Comparison of ENCODE assay signal across 27 cellular contexts in the genomic region with DNA sequence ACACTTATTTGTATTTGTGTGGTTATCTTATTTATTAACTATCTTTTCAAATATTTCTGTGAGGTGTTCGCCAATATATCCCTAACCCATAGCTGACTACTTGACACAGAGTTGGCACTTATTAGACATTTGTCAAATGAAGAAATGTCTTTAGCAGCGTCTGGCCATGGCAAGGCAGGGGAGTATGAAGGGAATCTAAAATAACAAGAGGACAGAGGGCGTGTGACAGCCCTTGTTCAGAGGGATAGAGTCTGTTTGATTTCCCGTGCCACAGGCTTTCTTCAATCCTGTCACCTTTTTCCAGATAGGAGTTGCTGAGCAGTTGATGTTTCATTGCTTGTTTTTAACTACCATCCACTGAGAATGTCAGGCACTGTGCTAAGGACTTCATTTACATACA. TPM values are rescaled to one million over a fixed set of nuclear protein-coding genes. Genes with fewer than 3 reads are reported as not detected.
DNase-seq lines count a peak whose midpoint lies in the region; ATAC-seq, FAIRE-seq and TF ChIP-seq lines count a peak whose summit lies in the region.
"Had no signal": no experiment of that assay in that cellular context is flagged by ENCODE, and none has a peak within 500 bp of the region (broad histone marks: within the 10 kb centered on the region; RNA-seq: fewer than 3 reads in every experiment).

No MANE protein-coding gene starts in this region.

- H3K14ac ChIP-seq in H1 (ENCODE audit: insufficient read length), result no peak overlapping the region

- intact Hi-C loops in heart right ventricle (cut with DNase I), result no loop called here
- intact Hi-C loops in esophagus squamous epithelium (cut with DNase I), result no loop called here

- no peak overlapping the region for H2AK5ac ChIP-seq in H1 (ENCODE audit: low read depth, low read length)

- H2BK5ac ChIP-seq in H1 (ENCODE audit: low read depth, low read length), result no peak overlapping the region

- peaks cover 1% of the 10 kb centered on the region; the same call in 1 of the 3 replicates for H3K36me3 Mint-ChIP-seq in GM23338 (ENCODE audit: low read depth)

- no peaks in the 10 kb centered on the region; the same call in 1 of the 2 replicates for H3K79me1 ChIP-seq in H1 (ENCODE audit: low read depth, low read length)

- WGBS in H1 (ENCODE audit: extremely low coverage in 1 of 2, insufficient coverage in 1 of 2, insufficient read length in 1 of 2, insufficient replicate concordance in 2 of 2, low coverage in 1 of 2, low lambda C conversion rate in 2 of 2, missing lambda C conversion rate in 1 of 2), 2 experiments, result 84% methylated on average over 4 of the region's 4 CpGs; no CpG with 5 or more reads in 1 of the 2 experiments
- 53 to 55% methylated on average over 4 of the region's 4 CpGs for WGBS in heart right ventricle, 2 donors
- WGBS in esophagus squamous epithelium, 2 donors, result 83 to 88% methylated on average over 4 of the region's 4 CpGs

- peak overlapping the region; percentile 15; the same call in 1 of the 2 replicates for H3K4me2 ChIP-seq in GM23338
- H3K4me2 ChIP-seq in H1 (ENCODE audit: insufficient read depth in 1 of 2, low read depth in 2 of 2, low read length in 2 of 2), result no peak overlapping the region
- H3K4me2 ChIP-seq in keratinocyte (ENCODE audit: control insufficient read depth, extremely low read depth, insufficient read depth, low read depth, low read length), result no peak overlapping the region
- H3K4me2 ChIP-seq: A549, KMS-11 had no signal

- H3K4me3 ChIP-seq in GM23338, result no peak overlapping the region
- H3K4me3 ChIP-seq in H1 (ENCODE audit: extremely low read depth in 1 of 4, insufficient read depth in 2 of 4, low read depth in 3 of 4, low read length in 4 of 4), result no peak overlapping the region
- no peak overlapping the region for H3K4me3 ChIP-seq in heart right ventricle
- no peak overlapping the region for H3K4me3 ChIP-seq in keratinocyte (ENCODE audit: control insufficient read depth in 2 of 3, extremely low read depth in 1 of 3, insufficient read depth in 2 of 3, low read depth in 1 of 3, low read length in 3 of 3)
- H3K4me3 ChIP-seq in esophagus squamous epithelium, result no peak overlapping the region
- H3K4me3 ChIP-seq: A549 had no signal

- H3K9ac ChIP-seq in H1 (replicated peaks in 1 of 4; ENCODE audit: extremely low read depth in 1 of 4, low read depth in 3 of 4, low read length in 3 of 4) (peak overlapping the region in 1 of 4 experiments; percentile 21; a peak in 1 of 7 replicates), keratinocyte (ENCODE audit: control insufficient read depth, extremely low read depth, insufficient read depth, low read length) (no peak overlapping the region)
- H3K9ac ChIP-seq: KMS-11 had no signal

- 0 out of 2 replicates have a peak, but pooled peaks cover 2% of the 10 kb centered on the region for H3F3A ChIP-seq in GM23338 (replicated peaks; ENCODE audit: low read depth)

- TF ChIP-seq EP300 in H1 (IDR thresholded peaks at IDR 0.05; ENCODE audit: borderline replicate concordance in 1 of 2, low read depth in 2 of 2, low read length in 2 of 2), result no peak

- H2BK15ac ChIP-seq in H1 (ENCODE audit: low read length), result no peak overlapping the region

- ATAC-seq in GM23338 (no peak), heart right ventricle (peak in 5 of 8 donors; percentile 28 to 74 (median 61)), GM21528 (IDR thresholded peaks at IDR 0.05; ENCODE audit: low FRiP score, unreplicated experiment) (no peak), HG03045 (IDR thresholded peaks at IDR 0.05; ENCODE audit: unreplicated experiment) (no peak)
- ATAC-seq: A549 had no signal

- H3K27ac ChIP-seq in GM23338 (ENCODE audit: low read depth) (peak overlapping the region; percentile 46; the same call in 1 of the 2 replicates), H1 (ENCODE audit: low read depth, low read length) (no peak overlapping the region), heart right ventricle (peak overlapping the region in 1 of 10 donors; percentile 30), keratinocyte (ENCODE audit: control insufficient read depth, insufficient read depth, low read length) (no peak overlapping the region), esophagus squamous epithelium (no peak overlapping the region)
- H3K27ac ChIP-seq: A549, C4-2B, KMS-11 had no signal

- H3K36me3 ChIP-seq in GM23338 (ENCODE audit: insufficient read depth) (no peaks in the 10 kb centered on the region), H1 (ENCODE audit: control insufficient read depth in 2 of 4, insufficient read depth in 4 of 4, low read length in 3 of 4) (no peaks in the 10 kb centered on the region), heart right ventricle (no peaks in the 10 kb centered on the region), keratinocyte (ENCODE audit: control insufficient read depth in 2 of 2, extremely low read depth in 1 of 2, insufficient read depth in 2 of 2, low read length in 2 of 2) (no peaks in the 10 kb centered on the region), esophagus squamous epithelium (no peaks in the 10 kb centered on the region)

- no peak overlapping the region for H4K5ac ChIP-seq in H1 (ENCODE audit: insufficient read length, low read depth, low read length)

- FAIRE-seq in H1 (lab: Jason Lieb, UNC), result no peak
- no peak for FAIRE-seq in keratinocyte (lab: Jason Lieb, UNC)
- FAIRE-seq: A549, GM12892 had no signal

- H3K27me3 Mint-ChIP-seq in GM23338 (ENCODE audit: insufficient read depth, low read depth, poor library complexity), result peaks cover 2% of the 10 kb centered on the region
- H3K27me3 Mint-ChIP-seq: B cell had no signal

- no peak overlapping the region for H4K91ac ChIP-seq in H1 (replicated peaks; ENCODE audit: insufficient read length, low read length)

- H4K20me1 ChIP-seq in GM23338 (replicated peaks; ENCODE audit: insufficient read depth) (no peaks in the 10 kb centered on the region; the same call in 1 of the 2 replicates), H1 (replicated peaks in 1 of 2; ENCODE audit: control insufficient read depth in 1 of 2, insufficient read depth in 2 of 2, low read length in 2 of 2) (no peaks in the 10 kb centered on the region), keratinocyte (ENCODE audit: control insufficient read depth, extremely low read depth, insufficient read depth, low read length) (no peaks in the 10 kb centered on the region)

- no peak overlapping the region for H4K8ac ChIP-seq in H1 (ENCODE audit: extremely low read depth, insufficient read depth, low read length)

- no peak for DNase-seq in GM23338 (ENCODE audit: low spot score)
- no peak for DNase-seq in H1 (ENCODE audit: low read depth in 1 of 2, low spot score in 2 of 2)
- no peak for DNase-seq in heart right ventricle
- DNase-seq in keratinocyte (ENCODE audit: low read depth, low spot score), result no peak
- no peak for DNase-seq in esophagus squamous epithelium (lab: John Stamatoyannopoulos, UW)
- DNase-seq: CD8-positive, alpha-beta memory T cell; DMS 273 treated with DMSO at 0.1 percent for 48 hours; DMS79 treated with DMSO at 0.1 percent for 48 hours; H9; IMR-90; NCI-H1048; NCI-H1417; NCI-H1694; NCI-H2029 treated with DMSO at 0.1 percent for 48 hours; NCI-H2171; NCI-H226; NCI-H510A; NCI-H69; RPMI8226; SHP77 treated with DMSO at 0.1 percent for 48 hours had no signal

- no peak overlapping the region for H3K4me3 Mint-ChIP-seq in GM23338
- H3K4me3 Mint-ChIP-seq: B cell; CD8-positive, alpha-beta memory T cell; H9 had no signal

- CTCF ChIA-PET in H1 (lab: Charles Lee; ENCODE audit: partially characterized antibody), result no interaction called here

- POLR2A ChIA-PET in H1 (lab: Charles Lee; ENCODE audit: partially characterized antibody), result interaction anchor here (0.7 to 1.5 kb wide), 3 partner anchors 9 to 53 kb away, joined by 3 to 4 read pairs (median 4); a partner anchor contains a TSS

- H3K79me2 ChIP-seq in GM23338 (replicated peaks; ENCODE audit: insufficient read depth), result peaks cover 85% of the 10 kb centered on the region
- peaks cover 0 to 49% of the 10 kb centered on the region in 2 experiments; a peak in 2 of 4 replicates for H3K79me2 ChIP-seq in H1 (ENCODE audit: control insufficient read depth in 1 of 2, insufficient read depth in 2 of 2, low read length in 2 of 2)
- H3K79me2 ChIP-seq in keratinocyte (ENCODE audit: control insufficient read depth, insufficient read depth, low read length), result no peaks in the 10 kb centered on the region

- H3K56ac ChIP-seq in H1 (replicated peaks; ENCODE audit: insufficient read length, low read depth, low read length), result no peak overlapping the region

- dilution Hi-C loops in keratinocyte (cut with MboI; ENCODE audit: extremely low pct_ligation_motif_present, low sequenced_read_pairs), result no loop called here

- 0 out of 2 replicates have a peak overlapping the region, but pooled peaks have one; percentile 29 for H3K18ac ChIP-seq in H1 (ENCODE audit: extremely low read depth, low read length)

- no peaks in the 10 kb centered on the region for H3K9me2 ChIP-seq in GM23338 (ENCODE audit: insufficient read depth)

- H3K23me2 ChIP-seq in H1 (ENCODE audit: low read depth, low read length), result no peaks in the 10 kb centered on the region

- TF ChIP-seq POLR2A in H1 (IDR thresholded peaks at IDR 0.05; ENCODE audit: control extremely low read depth in 1 of 2, low read depth in 2 of 2, low read length in 2 of 2), result no peak
- TF ChIP-seq POLR2A in esophagus squamous epithelium (IDR thresholded peaks at IDR 0.05), result no peak

- H3K4me1 Mint-ChIP-seq in GM23338, result peaks cover 59% of the 10 kb centered on the region

- no peak for TF ChIP-seq RAD21 in H1 (IDR thresholded peaks at IDR 0.05 in 1 of 2, conservative IDR thresholded peaks at IDR 0.05 in 1 of 2; ENCODE audit: low read depth in 2 of 2, low read length in 2 of 2)

- H3K4ac ChIP-seq in H1 (replicated peaks; ENCODE audit: insufficient read length, low read depth, low read length), result no peak overlapping the region

- H2AFZ ChIP-seq in GM23338 (no peak overlapping the region), H1 (ENCODE audit: low read length) (no peak overlapping the region), keratinocyte (ENCODE audit: control insufficient read depth, low read length) (peak overlapping the region; percentile 42)

- H3K27ac Mint-ChIP-seq in GM23338, result no peak overlapping the region
- H3K27ac Mint-ChIP-seq: B cell had no signal

- H3K23ac ChIP-seq in H1 (ENCODE audit: insufficient read length), result no peak overlapping the region

- no peak overlapping the region for H2BK20ac ChIP-seq in H1 (ENCODE audit: low read length)

- H3K9me1 ChIP-seq in keratinocyte (ENCODE audit: control insufficient read depth, extremely low read depth, insufficient read depth, low read length), result no peaks in the 10 kb centered on the region

- TF ChIP-seq CTCF in GM23338 (conservative IDR thresholded peaks at IDR 0.05; ENCODE audit: low read depth in 2 of 2) (no peak), H1 (IDR thresholded peaks at IDR 0.05; ENCODE audit: control extremely low read depth in 1 of 3, insufficient read depth in 1 of 3, low read depth in 1 of 3, low read length in 3 of 3) (no peak), heart right ventricle (IDR thresholded peaks at IDR 0.05) (no peak), keratinocyte (optimal IDR thresholded peaks at IDR 0.05 in 1 of 3, IDR thresholded peaks at IDR 0.05 in 1 of 3, conservative IDR thresholded peaks at IDR 0.05 in 1 of 3; ENCODE audit: extremely low read depth in 1 of 3, insufficient read depth in 2 of 3, low read length in 3 of 3) (no peak), esophagus squamous epithelium (IDR thresholded peaks at IDR 0.05) (no peak)

- no peak overlapping the region for H2BK120ac ChIP-seq in H1 (replicated peaks; ENCODE audit: low read depth, low read length)

- H3K9me3 Mint-ChIP-seq in GM23338, result no peaks in the 10 kb centered on the region
- H3K9me3 Mint-ChIP-seq: CD8-positive, alpha-beta memory T cell; H9 had no signal

- H3K9me3 ChIP-seq in H1 (ENCODE audit: insufficient read depth in 2 of 2, low read depth in 1 of 2, low read length in 1 of 2) (no peaks in the 10 kb centered on the region), heart right ventricle (no peaks in the 10 kb centered on the region), keratinocyte (ENCODE audit: control insufficient read depth, low read depth, low read length) (no peaks in the 10 kb centered on the region), esophagus squamous epithelium (no peaks in the 10 kb centered on the region)
- H3K9me3 ChIP-seq: A549 had no signal

- H3K4me1 ChIP-seq in GM23338 (ENCODE audit: insufficient read depth) (peaks cover 81% of the 10 kb centered on the region), H1 (replicated peaks in 1 of 4; ENCODE audit: control insufficient read depth in 3 of 4, insufficient read depth in 4 of 4, low read length in 3 of 4) (peaks cover 0 to 7% (median 2%) of the 10 kb centered on the region in 4 experiments; a peak in 2 of 7 replicates), heart right ventricle (peaks cover 0 to 3% (median 0%) of the 10 kb centered on the region in 9 donors), keratinocyte (ENCODE audit: control insufficient read depth, extremely low read depth, insufficient read depth, low read length) (peaks cover 7% of the 10 kb centered on the region), esophagus squamous epithelium (peaks cover 0 to 15% (median 0%) of the 10 kb centered on the region in 3 donors)

- H2BK12ac ChIP-seq in H1 (ENCODE audit: low read depth, low read length), result no peak overlapping the region

- H3K27me3 ChIP-seq in GM23338 (ENCODE audit: insufficient read depth), result no peaks in the 10 kb centered on the region
- no peaks in the 10 kb centered on the region for H3K27me3 ChIP-seq in H1 (replicated peaks in 1 of 4; ENCODE audit: control insufficient read depth in 3 of 4, extremely low read depth in 1 of 4, insufficient read depth in 3 of 4, low read length in 3 of 4)
- H3K27me3 ChIP-seq in heart right ventricle, result no peaks in the 10 kb centered on the region
- H3K27me3 ChIP-seq in keratinocyte (ENCODE audit: control insufficient read depth, extremely low read depth, insufficient read depth, low read length), result no peaks in the 10 kb centered on the region
- H3K27me3 ChIP-seq in esophagus squamous epithelium, result no peaks in the 10 kb centered on the region

RNA-seq across cellular contexts. Expression of a gene that starts 53.6 kb away (rescaled TPM):
- total RNA-seq in GM23338 (2014; rRNA removed; shearing (Covaris generic)), result 261 and 263 TPM in 2 replicates
- polyA plus RNA-seq in GM23338 (2016; fragmentation: Nextera tagmentation; extraction: Ambion mirVana) (344 and 356 TPM in 2 replicates), H1 (2011; rRNA removed) (32.9 and 68.1 TPM in 2 replicates), heart right ventricle (1 to 10 TPM; 5.9 to 6.1 TPM), keratinocyte (14.6 to 19.4 TPM (median 14.9 TPM) in 3 replicates)
- total RNA-seq in H1 (2021; fragmentation: NEBNext Ultra II Directional; extraction: Animal tissue kit (Norgen Biotek cat#: 25700)), result 219 and 234 TPM in 2 replicates
- 59.8 TPM for polyA plus RNA-seq in H1 (2011; cell fraction: cytosol; rRNA removed)
- 23.3 TPM for polyA plus RNA-seq in H1 (2011; cell fraction: nucleus; rRNA removed)
- 49.7 to 116 TPM (median 69.4 TPM) in 4 replicates for polyA plus RNA-seq in H1 (2012, experiment 1 of 2)
- polyA plus RNA-seq in H1 (2012, experiment 2 of 2), result 7.1 TPM
- polyA plus RNA-seq in H1 (2013, experiment 1 of 2), result 296 TPM
- 298 TPM for polyA plus RNA-seq in H1 (2013, experiment 2 of 2)
- polyA minus RNA-seq in H1 (2011; rRNA and poly(A)+ RNA removed), result 284 and 398 TPM in 2 replicates
- 148 TPM for polyA minus RNA-seq in H1 (2011; cell fraction: cytosol; rRNA and poly(A)+ RNA removed)
- 203 TPM for polyA minus RNA-seq in H1 (2011; cell fraction: nucleus; rRNA and poly(A)+ RNA removed)
- total RNA-seq in heart right ventricle (10 to 100 TPM in 3 of 10 donors, 1 to 10 TPM in 7; 7.5 to 12.9 (median 9.0) TPM), esophagus squamous epithelium (10 to 100 TPM in 2 of 4 donors, 1 to 10 TPM in 2; 2.0 to 15.3 (median 9.3) TPM)
- 9.3 TPM for polyA plus RNA-seq in keratinocyte (2011; ENCODE audit: low read depth)
- polyA plus RNA-seq in keratinocyte (2011; cell fraction: cytosol; rRNA removed), result 2.9 and 6.6 TPM in 2 replicates
- polyA plus RNA-seq in keratinocyte (2011; cell fraction: nucleus; rRNA removed), result 31.2 and 33.4 TPM in 2 replicates
- 6.8 and 13.7 TPM in 2 replicates for polyA plus RNA-seq in keratinocyte (2012; ENCODE audit: low replicate concordance)
- polyA minus RNA-seq in keratinocyte, result 13.8 to 67.8 TPM (median 36.9 TPM) in 3 replicates
- polyA minus RNA-seq in keratinocyte (2011; cell fraction: cytosol; rRNA and poly(A)+ RNA removed), result 15.9 TPM
- 49.1 and 98.7 TPM in 2 replicates for polyA minus RNA-seq in keratinocyte (2011; cell fraction: nucleus; rRNA and poly(A)+ RNA removed)

Comparison
In these comparisons a context has a peak if more than half of its experiments do, and no peak if none do; other contexts are left out.
1. ATAC-seq: peak in heart right ventricle (5 of 8); none in GM23338 (single experiment), GM21528 (single experiment) and HG03045 (single experiment).
2. RNA of a gene that starts 53.6 kb away (total RNA-seq): 261 to 263 TPM in GM23338 and 219 to 234 TPM in H1; 2.0 to 15.3 TPM in esophagus squamous epithelium and 7.5 to 12.9 TPM in heart right ventricle; every median in the first group is over 10 times any median in the second.